Comparison of ENCODE assay signal across 28 cellular contexts in the genomic region with DNA sequence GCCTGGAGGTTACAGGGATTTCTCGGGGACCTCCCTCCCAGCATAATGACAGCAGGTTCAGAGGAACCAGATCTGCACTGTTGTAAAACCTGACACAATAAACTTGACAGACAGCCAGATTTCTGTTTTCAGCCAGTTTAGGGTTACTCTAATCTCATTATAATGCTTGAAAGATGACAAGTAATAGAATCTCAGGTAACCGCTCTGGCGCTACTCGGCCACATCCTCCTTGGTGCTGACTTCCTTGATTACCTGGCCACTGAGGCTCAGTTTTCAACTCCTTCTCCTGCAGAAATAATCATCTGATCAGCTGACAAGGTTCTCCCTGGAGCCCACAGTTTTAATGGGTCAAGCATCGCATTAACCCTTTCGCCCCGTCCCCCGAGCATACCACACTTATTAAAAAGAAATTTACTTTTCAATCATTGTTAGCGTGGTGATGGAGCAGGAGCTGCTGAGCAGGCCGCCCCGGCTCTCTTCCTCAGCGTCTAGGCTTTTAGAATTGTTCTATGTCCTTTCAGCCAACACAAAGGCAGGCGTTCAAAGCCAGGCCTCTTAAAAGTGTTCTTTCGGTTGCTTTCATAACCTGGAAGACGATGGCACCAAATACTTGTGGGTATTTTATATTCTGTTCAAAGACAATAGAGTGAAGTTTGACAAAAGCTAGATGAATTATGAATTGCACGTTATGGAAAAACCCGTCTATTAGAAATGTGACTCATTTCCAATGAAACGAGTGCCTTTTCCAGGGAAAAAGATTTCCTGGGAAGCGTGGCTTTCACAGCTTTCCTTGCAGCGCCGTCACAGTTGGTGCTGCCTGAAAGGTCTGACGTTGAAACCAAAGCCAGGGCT.
DNase-seq lines count a peak whose midpoint lies in the region; TF ChIP-seq lines count a peak whose summit lies in the region.
"Had no signal": no experiment of that assay in that cellular context is flagged by ENCODE, and none has a peak within 500 bp of the region (broad histone marks: within the 10 kb centered on the region; RNA-seq: fewer than 3 reads in every experiment).

No MANE protein-coding gene starts in this region.

- BruUV-seq in A673 (replicated peaks; lab: Mats Ljungman, UMichigan) = no TSS peak

- POLR2A ChIA-PET in A673 (lab: Charles Lee; ENCODE audit: low non-redundant PET) = no interaction called here

- H3K27me3 ChIP-seq in WERI-Rb-1 (ENCODE audit: insufficient read depth, low read depth, severe bottlenecking) (peaks cover 70% of the 10 kb centered on the region), stomach (peaks cover 0 to 28% (median 6%) of the 10 kb centered on the region in 3 donors), testis (no peaks in the 10 kb centered on the region), A673 (replicated peaks; ENCODE audit: insufficient read depth, low read depth, low read length, poor library complexity) (no peaks in the 10 kb centered on the region)

- TF ChIP-seq EP300 in stomach (IDR thresholded peaks at IDR 0.05) = no peak

- TF ChIP-seq POLR2A in stomach (IDR thresholded peaks at IDR 0.05) (no peak), testis (IDR thresholded peaks at IDR 0.05) (no peak)

- CTCF ChIA-PET in A673 (lab: Charles Lee) = no interaction called here

- DNase-seq in activated effector memory CD4-positive, alpha-beta T cell treated with anti-CD3 and anti-CD28 coated beads, Interleukin-2, amount 50 U/mL, for 16 hours = peak; percentile 21
- DNase-seq in activated effector memory CD4-positive, alpha-beta T cell treated with Interleukin-2 at 50 U/mL for 16 hours = no peak
- DNase-seq in WERI-Rb-1 (peak; percentile 1), mesenteric fat pad (ENCODE audit: low spot score) (peak; percentile 64), stomach (peak; percentile 15), D341Med (ENCODE audit: low spot score) (no peak), testis (no peak), A673 (ENCODE audit: low spot score) (no peak)
- DNase-seq: C1 segment of cervical spinal cord; CD4-positive, alpha-beta memory T cell; COR-L47; DMS79 treated with DMSO at 0.1 percent for 48 hours; GF-D8; GOT3; HFFc6; Kasumi-1; NCI-H1092 treated with DMSO at 0.1 percent for 48 hours; NCI-H1436 treated with DMSO at 0.1 percent for 48 hours; NCI-H187 treated with DMSO at 0.1 percent for 48 hours; NCI-H2171; NCI-H524; NCI-H748 treated with DMSO at 0.1 percent for 48 hours; NK-92 treated with Interleukin-12 subunit alpha and Interleukin-12 subunit beta, amount 100 ng/mL, for 24 hours; PC-3; SK-N-SH had no signal

- TF ChIP-seq CTCF in WERI-Rb-1 (IDR thresholded peaks at IDR 0.05; ENCODE audit: low read depth, low read length) = no peak
- TF ChIP-seq CTCF in stomach (IDR thresholded peaks at IDR 0.05) = no peak
- no peak for TF ChIP-seq CTCF in testis (IDR thresholded peaks at IDR 0.05)
- TF ChIP-seq CTCF in A673 (conservative IDR thresholded peaks at IDR 0.05; ENCODE audit: low read depth, low read length) = no peak

- H3K9me3 ChIP-seq in WERI-Rb-1 (ENCODE audit: severe bottlenecking) (peaks cover 8% of the 10 kb centered on the region), stomach (no peaks in the 10 kb centered on the region), testis (no peaks in the 10 kb centered on the region), A673 (ENCODE audit: low read depth, low read length, poor library complexity, severe bottlenecking) (no peaks in the 10 kb centered on the region)
- H3K9me3 ChIP-seq: A549, HAP-1, SK-N-SH had no signal

- H3K27ac ChIP-seq in WERI-Rb-1 = no peak overlapping the region
- H3K27ac ChIP-seq in stomach = no peak overlapping the region
- no peak overlapping the region for H3K27ac ChIP-seq in testis
- H3K27ac ChIP-seq in A673 (ENCODE audit: low read depth, low read length, poor library complexity, severe bottlenecking) = no peak overlapping the region
- H3K27ac ChIP-seq: A549 had no signal

- 83 to 91% (median 87%) methylated on average over 22 of the region's 22 CpGs for WGBS in stomach, 5 donors
- WGBS in testis, 2 donors = 85 to 89% methylated on average over 22 of the region's 22 CpGs

- H3K4me1 ChIP-seq in stomach (no peaks in the 10 kb centered on the region), testis (no peaks in the 10 kb centered on the region), A673 (ENCODE audit: insufficient read depth, low read length, poor library complexity, severe bottlenecking) (no peaks in the 10 kb centered on the region)
- H3K4me1 ChIP-seq: A549, HAP-1 had no signal

- H3K36me3 ChIP-seq in WERI-Rb-1 (no peaks in the 10 kb centered on the region), stomach (no peaks in the 10 kb centered on the region), testis (ENCODE audit: low read depth, missing control alignments) (no peaks in the 10 kb centered on the region), A673 (ENCODE audit: insufficient read depth, low read length, poor library complexity, severe bottlenecking) (no peaks in the 10 kb centered on the region)
- H3K36me3 ChIP-seq: HAP-1 had no signal

- H3K4me3 ChIP-seq in WERI-Rb-1 (ENCODE audit: low read depth, low read length) (no peak overlapping the region), stomach (no peak overlapping the region), testis (no peak overlapping the region), A673 (ENCODE audit: low read depth, low read length, poor library complexity, severe bottlenecking) (no peak overlapping the region)
- H3K4me3 ChIP-seq: A549, HAP-1, K562 had no signal

- intact Hi-C loops in stomach (cut with DNase I; ENCODE audit: low total_unique reads) (no loop called here), testis (cut with DNase I; ENCODE audit: low total_unique reads) (no loop called here), A673 (cut with micrococcal nuclease; ENCODE audit: unreplicated experiment) (no loop called here)

Comparison
In these comparisons a context has a peak if more than half of its experiments do, and no peak if none do; other contexts are left out.
1. DNase-seq: peak in activated effector memory CD4-positive, alpha-beta T cell treated with anti-CD3 and anti-CD28 coated beads, Interleukin-2, amount 50 U/mL, for 16 hours (single experiment), WERI-Rb-1 (single experiment), mesenteric fat pad (single experiment) and stomach (single experiment); none in activated effector memory CD4-positive, alpha-beta T cell treated with Interleukin-2 at 50 U/mL for 16 hours (single experiment), D341Med (single experiment), testis (single experiment) and A673 (single experiment).